ENCODE assay signal across 15 cellular contexts in genomic region chrX:34810364-34810763, GRCh38.
DNase-seq lines count a peak whose midpoint lies in the region; FAIRE-seq and TF ChIP-seq lines count a peak whose summit lies in the region.
"Had no signal": no experiment of that assay in that cellular context is flagged by ENCODE, and none has a peak within 500 bp of the region (broad histone marks: within the 10 kb centered on the region; RNA-seq: fewer than 3 reads in every experiment).

No MANE protein-coding gene starts in this region.

- no peaks in the 10 kb centered on the region for H3K27me3 Mint-ChIP-seq in astrocyte (ENCODE audit: low read depth, unreplicated experiment)
- H3K27me3 Mint-ChIP-seq: progenitor cell of endocrine pancreas; stimulated activated naive CD8-positive, alpha-beta T cell treated with anti-CD3 and anti-CD28 coated beads, Interleukin-15, Interleukin-2, amounts not matched to agents 100 ng/mL and 50 ng/mL, for 24 hours had no signal

- no peaks in the 10 kb centered on the region for H3K27me3 ChIP-seq in astrocyte (ENCODE audit: insufficient read depth, low read length)
- no peaks in the 10 kb centered on the region for H3K27me3 ChIP-seq in kidney epithelial cell (ENCODE audit: control insufficient read depth, insufficient read depth, low read length)
- H3K27me3 ChIP-seq in dorsolateral prefrontal cortex: peaks cover 0 to 72% (median 14%) of the 10 kb centered on the region in 45 donors
- H3K27me3 ChIP-seq: ascending aorta had no signal

- no peaks in the 10 kb centered on the region for H3K36me3 Mint-ChIP-seq in astrocyte (ENCODE audit: low read depth, unreplicated experiment)

- H3K27ac Mint-ChIP-seq in astrocyte (ENCODE audit: unreplicated experiment): no peak overlapping the region
- H3K27ac Mint-ChIP-seq: progenitor cell of endocrine pancreas; stimulated activated naive CD8-positive, alpha-beta T cell treated with anti-CD3 and anti-CD28 coated beads, Interleukin-15, Interleukin-2, amounts not matched to agents 100 ng/mL and 50 ng/mL, for 24 hours had no signal

- no peak for FAIRE-seq in astrocyte (lab: Jason Lieb, UNC)

- intact Hi-C loops in dorsolateral prefrontal cortex (cut with DNase I): no loop called here

- no peak overlapping the region for H3K4me3 Mint-ChIP-seq in astrocyte (ENCODE audit: unreplicated experiment)
- H3K4me3 Mint-ChIP-seq: activated T-cell treated with anti-CD3 and anti-CD28 coated beads, Interleukin-2, amount 50 U/mL, for 4 hours; stimulated activated naive CD8-positive, alpha-beta T cell treated with anti-CD3 and anti-CD28 coated beads, Interleukin-15, Interleukin-2, amounts not matched to agents 100 ng/mL and 50 ng/mL, for 24 hours had no signal

- no peaks in the 10 kb centered on the region for H4K20me1 ChIP-seq in astrocyte (ENCODE audit: insufficient read depth, low read length)

- H3K27ac ChIP-seq in astrocyte (ENCODE audit: low read depth, low read length): peak overlapping the region; percentile 58
- no peak overlapping the region for H3K27ac ChIP-seq in dorsolateral prefrontal cortex
- H3K27ac ChIP-seq: ascending aorta had no signal

- H3K4me3 ChIP-seq in AG10803 (ENCODE audit: low read length) (no peak overlapping the region), astrocyte (ENCODE audit: insufficient read depth, low read depth, low read length) (peak overlapping the region; percentile 39), kidney epithelial cell (ENCODE audit: low read depth, low read length) (no peak overlapping the region), dorsolateral prefrontal cortex (no peak overlapping the region)
- H3K4me3 ChIP-seq: ascending aorta had no signal

- peaks cover 11% of the 10 kb centered on the region for H3K4me1 ChIP-seq in astrocyte (ENCODE audit: insufficient read depth, low read length)

- peak overlapping the region; percentile 41 for H3K9ac ChIP-seq in astrocyte (ENCODE audit: low read length)

- H2AFZ ChIP-seq in astrocyte (ENCODE audit: low read depth, low read length): no peak overlapping the region

- peak overlapping the region; percentile 81 for H3K4me2 ChIP-seq in astrocyte (ENCODE audit: low read length)

- TF ChIP-seq CTCF in AG10803 (conservative IDR thresholded peaks at IDR 0.05; ENCODE audit: low read length): no peak
- no peak for TF ChIP-seq CTCF in astrocyte (IDR thresholded peaks at IDR 0.05; ENCODE audit: insufficient read depth, low read depth, low read length)
- TF ChIP-seq CTCF in kidney epithelial cell (IDR thresholded peaks at IDR 0.05; ENCODE audit: insufficient read depth, low read length, poor library complexity, severe bottlenecking): no peak
- TF ChIP-seq CTCF in dorsolateral prefrontal cortex (IDR thresholded peaks at IDR 0.05 in 54 of 56, conservative IDR thresholded peaks at IDR 0.05 in 2 of 56; ENCODE audit: low read depth in 1 of 56, partially characterized antibody in 56 of 56): no peak

- no peaks in the 10 kb centered on the region for H3K9me3 ChIP-seq in astrocyte (ENCODE audit: insufficient read depth, low read depth, low read length)
- H3K9me3 ChIP-seq: ascending aorta had no signal

- H3K79me2 ChIP-seq in astrocyte (ENCODE audit: insufficient read depth, low read length): no peaks in the 10 kb centered on the region

- H3K9me3 Mint-ChIP-seq in astrocyte (ENCODE audit: unreplicated experiment): no peaks in the 10 kb centered on the region
- H3K9me3 Mint-ChIP-seq: activated T-cell treated with anti-CD3 and anti-CD28 coated beads, Interleukin-2, amount 50 U/mL, for 4 hours; stimulated activated naive CD8-positive, alpha-beta T cell treated with anti-CD3 and anti-CD28 coated beads, Interleukin-15, Interleukin-2, amounts not matched to agents 100 ng/mL and 50 ng/mL, for 24 hours had no signal

- no peaks in the 10 kb centered on the region for H3K36me3 ChIP-seq in astrocyte (ENCODE audit: insufficient read depth, low read length)
- H3K36me3 ChIP-seq in kidney epithelial cell (ENCODE audit: control insufficient read depth, insufficient read depth, low read length): no peaks in the 10 kb centered on the region
- H3K36me3 ChIP-seq: ascending aorta had no signal

- DNase-seq in AG10803 (ENCODE audit: low read depth) (peak; percentile 14), Kasumi-1 (lab: John Stamatoyannopoulos, UW) (peak; percentile 15), astrocyte (ENCODE audit: low read depth) (peak; percentile 60), kidney epithelial cell (ENCODE audit: low read depth) (peak; percentile 12), dorsolateral prefrontal cortex (no peak), medulla oblongata (ENCODE audit: extremely low spot score) (no peak), NCI-H2196 treated with DMSO at 0.1 percent for 48 hours (lab: John Stamatoyannopoulos, UW; ENCODE audit: unreplicated experiment) (no peak), T-helper 9 cell (no peak)
- DNase-seq: activated T-cell treated with anti-CD3 and anti-CD28 coated beads, Interleukin-2, amount 50 U/mL, for 4 hours; midbrain; NCI-H774; stimulated activated CD4-positive, alpha-beta T cell treated with anti-CD3 and anti-CD28 coated beads, Interleukin-4, amount 100 ng/mL, for 4 hours had no signal

- H3K4me1 Mint-ChIP-seq in astrocyte (ENCODE audit: low read depth, unreplicated experiment): peaks cover 18% of the 10 kb centered on the region

Comparison
In these comparisons a context has a peak if more than half of its experiments do, and no peak if none do; other contexts are left out.
1. DNase-seq: peak in AG10803 (single experiment), Kasumi-1 (2 of 2), astrocyte (single experiment) and kidney epithelial cell (single experiment); none in dorsolateral prefrontal cortex (0 of 10), medulla oblongata (single experiment), NCI-H2196 treated with DMSO at 0.1 percent for 48 hours (single experiment) and T-helper 9 cell (single experiment).